9 cellular contexts compared by ENCODE assay signal in genomic region chr3:38648659-38649499, GRCh38. TPM values are rescaled to one million over a fixed set of nuclear protein-coding genes. Genes with fewer than 3 reads are reported as not detected.
DNase-seq lines count a peak whose midpoint lies in the region; ATAC-seq and TF ChIP-seq lines count a peak whose summit lies in the region.
"Had no signal": no experiment of that assay in that cellular context is flagged by ENCODE, and none has a peak within 500 bp of the region (broad histone marks: within the 10 kb centered on the region; RNA-seq: fewer than 3 reads in every experiment).

No MANE protein-coding gene starts in this region.

- no peak overlapping the region for H3K27ac ChIP-seq in WERI-Rb-1
- no peak overlapping the region for H3K27ac ChIP-seq in iPS DF 6.9 (ENCODE audit: low read length)
- H3K27ac ChIP-seq: 22Rv1 had no signal

- H3K4me1 ChIP-seq in iPS DF 6.9 (ENCODE audit: control insufficient read depth, insufficient read depth, low read length): 0 out of 2 replicates have a peak, but pooled peaks cover 2% of the 10 kb centered on the region

- TF ChIP-seq CTCF in WERI-Rb-1 (IDR thresholded peaks at IDR 0.05; ENCODE audit: low read depth, low read length): no peak

- H3K27me3 ChIP-seq in WERI-Rb-1 (ENCODE audit: insufficient read depth, low read depth, severe bottlenecking) (peaks cover 31% of the 10 kb centered on the region), iPS DF 6.9 (ENCODE audit: control insufficient read depth, insufficient read depth, low read length) (peaks cover 10% of the 10 kb centered on the region; the same call in 1 of the 2 replicates)

- no CpG with 5 or more reads among the region's 56 CpGs for WGBS in iPS DF 6.9 (ENCODE audit: insufficient coverage, insufficient read length)

- DNase-seq in NCI-H1417 (lab: John Stamatoyannopoulos, UW) (peak in 2 of 3 experiments; percentile 31 to 66), NCI-H1417 treated with DMSO at 0.1 percent for 48 hours (lab: John Stamatoyannopoulos, UW) (no peak), WERI-Rb-1 (no peak), iPS DF 6.9 (ENCODE audit: low read depth, low spot score) (no peak), occipital lobe (lab: John Stamatoyannopoulos, UW) (no peak), MV-4-11 (lab: John Stamatoyannopoulos, UW) (no peak)
- no peak for DNase-seq in stimulated activated naive CD8-positive, alpha-beta T cell treated with anti-CD3 and anti-CD28 coated beads, Interleukin-15, Interleukin-2, amounts not matched to agents 100 U/mL and 50 U/mL, for 24 hours

- H3K9me3 ChIP-seq in WERI-Rb-1 (ENCODE audit: severe bottlenecking) (peaks cover 3% of the 10 kb centered on the region), iPS DF 6.9 (ENCODE audit: control insufficient read depth, insufficient read depth, low read length) (no peaks in the 10 kb centered on the region)

- H3K36me3 ChIP-seq in WERI-Rb-1 (no peaks in the 10 kb centered on the region), iPS DF 6.9 (ENCODE audit: control insufficient read depth, insufficient read depth, low read length) (no peaks in the 10 kb centered on the region)

- peak; percentile 3 for ATAC-seq in stimulated activated naive CD8-positive, alpha-beta T cell treated with anti-CD3 and anti-CD28 coated beads, Interleukin-15, Interleukin-2, amounts not matched to agents 100 U/mL and 50 U/mL, for 24 hours
- ATAC-seq in HG03460 (IDR thresholded peaks at IDR 0.05; ENCODE audit: unreplicated experiment): no peak

- peak overlapping the region; percentile 52 for H3K4me3 ChIP-seq in WERI-Rb-1 (ENCODE audit: low read depth, low read length)
- peak overlapping the region; percentile 91 for H3K4me3 ChIP-seq in iPS DF 6.9 (ENCODE audit: low read length)

RNA-seq across cellular contexts. Expression of gene SCN5A, which starts 0.6 kb away (rescaled TPM):
- 0.16 TPM for total RNA-seq in occipital lobe

Comparison
In these comparisons a context has a peak if more than half of its experiments do, and no peak if none do; other contexts are left out.
1. DNase-seq: peak in NCI-H1417 (2 of 3); none in NCI-H1417 treated with DMSO at 0.1 percent for 48 hours (single experiment), WERI-Rb-1 (single experiment), iPS DF 6.9 (single experiment), stimulated activated naive CD8-positive, alpha-beta T cell treated with anti-CD3 and anti-CD28 coated beads, Interleukin-15, Interleukin-2, amounts not matched to agents 100 U/mL and 50 U/mL, for 24 hours (single experiment), occipital lobe (single experiment) and MV-4-11 (single experiment).